8 cellular contexts compared by ENCODE assay signal in genomic region chr2:241507430-241508239, GRCh38. TPM values are rescaled to one million over a fixed set of nuclear protein-coding genes. Genes with fewer than 3 reads are reported as not detected.
DNase-seq lines count a peak whose midpoint lies in the region; ATAC-seq and TF ChIP-seq lines count a peak whose summit lies in the region.

No MANE protein-coding gene starts in this region.

- H3K4me1 Mint-ChIP-seq in Calu3 (ENCODE audit: low read depth, unreplicated experiment) = peaks cover 16% of the 10 kb centered on the region

- H3K36me3 ChIP-seq in WERI-Rb-1 (peaks cover 33% of the 10 kb centered on the region), lung (ENCODE audit: control insufficient read depth in 2 of 2, insufficient read depth in 2 of 2, low read length in 2 of 2) (peaks cover 0 to 5% of the 10 kb centered on the region in 2 donors)

- no peaks in the 10 kb centered on the region for H3K27me3 ChIP-seq in HL-60 (ENCODE audit: insufficient read depth, poor library complexity, severe bottlenecking)
- H3K27me3 ChIP-seq in WERI-Rb-1 (ENCODE audit: insufficient read depth, low read depth, severe bottlenecking) = no peaks in the 10 kb centered on the region
- H3K27me3 ChIP-seq in lung (ENCODE audit: control insufficient read depth, insufficient read depth) = no peaks in the 10 kb centered on the region

- H3K4me1 ChIP-seq in lung (ENCODE audit: control insufficient read depth in 2 of 2, insufficient read depth in 2 of 2, low read length in 2 of 2) = peaks cover 0 to 15% of the 10 kb centered on the region in 2 donors

- ATAC-seq in GM19467 (IDR thresholded peaks at IDR 0.05; ENCODE audit: unreplicated experiment) (peak; percentile 15), lung (ENCODE audit: insufficient read depth, low FRiP score) (peak; percentile 30)

- H3K27ac Mint-ChIP-seq in Calu3 (ENCODE audit: unreplicated experiment) = peak overlapping the region; percentile 17

- H3K9me3 Mint-ChIP-seq in Calu3 (ENCODE audit: low read depth, unreplicated experiment) = no peaks in the 10 kb centered on the region

- H3K9me3 ChIP-seq in WERI-Rb-1 (ENCODE audit: severe bottlenecking) = peaks cover 4% of the 10 kb centered on the region
- no peaks in the 10 kb centered on the region for H3K9me3 ChIP-seq in lung (ENCODE audit: control insufficient read depth in 2 of 2, insufficient read depth in 1 of 2, low read length in 1 of 2)

- no peaks in the 10 kb centered on the region for H3K27me3 Mint-ChIP-seq in Calu3 (ENCODE audit: unreplicated experiment)

- TF ChIP-seq CTCF in Calu3 (IDR thresholded peaks at IDR 0.05; ENCODE audit: unreplicated experiment) (no peak), HL-60 (IDR thresholded peaks at IDR 0.05; ENCODE audit: insufficient read depth, low read length) (no peak), WERI-Rb-1 (IDR thresholded peaks at IDR 0.05; ENCODE audit: low read depth, low read length) (peak; percentile 44; the same call in 1 of the 2 replicates), lung (IDR thresholded peaks at IDR 0.05; ENCODE audit: control extremely low read depth, extremely low read depth) (no peak)

- intact Hi-C loops in Calu3 (cut with micrococcal nuclease; ENCODE audit: unreplicated experiment) = loop anchor here (5.0 kb wide), 1 partner anchor 90 kb away; no protein-coding TSS in a partner anchor

- H3K4me3 Mint-ChIP-seq in Calu3 (ENCODE audit: low read depth, unreplicated experiment) = peak overlapping the region; percentile 90

- H3K4me3 ChIP-seq in HL-60 (replicated peaks; ENCODE audit: insufficient read depth, low read length) = peak overlapping the region; percentile 77
- H3K4me3 ChIP-seq in WERI-Rb-1 (ENCODE audit: low read depth, low read length) = peak overlapping the region; percentile 90
- peak overlapping the region; percentile 77 for H3K4me3 ChIP-seq in lung

- H3K36me3 Mint-ChIP-seq in Calu3 (ENCODE audit: insufficient read depth, unreplicated experiment) = peaks cover 47% of the 10 kb centered on the region

- CTCF ChIA-PET in Calu3 (lab: Charles Lee) = interaction anchor here (0.6 to 1.6 kb wide), 4 partner anchors 16 to 103 kb away, joined by 3 to 6 read pairs (median 3); no protein-coding TSS in a partner anchor

- DNase-seq in Calu3 = peak; percentile 83
- peak; percentile 18 to 22 for DNase-seq in HL-60 (ENCODE audit: low read depth in 1 of 2, low spot score in 1 of 2)
- peak; percentile 67 for DNase-seq in WERI-Rb-1
- DNase-seq in dermis blood vessel endothelial cell = peak; percentile 71
- DNase-seq in lung (ENCODE audit: low spot score) = no peak
- DNase-seq in stimulated activated naive CD4-positive, alpha-beta T cell (lab: John Stamatoyannopoulos, UW) = peak in 5 of 6 experiments; percentile 9 to 46 (median 37)
- no peak for DNase-seq in NCI-H187 treated with DMSO at 0.1 percent for 48 hours (lab: John Stamatoyannopoulos, UW)

- H3K27ac ChIP-seq in HL-60 (replicated peaks) (0 out of 2 replicates have a peak overlapping the region, but pooled peaks have one; percentile 14), WERI-Rb-1 (peak overlapping the region; percentile 99), lung (ENCODE audit: low read depth in 1 of 2, low read length in 1 of 2) (peak overlapping the region; percentile 64 to 94)

- no TSS peak for BruUV-seq in Calu3 (replicated peaks; lab: Mats Ljungman, UMichigan)

- WGBS in lung, 2 donors = 1 to 2% methylated on average over 65 to 67 of the region's 67 CpGs

RNA-seq across cellular contexts. Expression of gene STK25, which starts 0.7 kb away (rescaled TPM):
- 149 and 159 TPM in 2 replicates for total RNA-seq in Calu3 (2022)
- 445 and 536 TPM in 2 replicates for total RNA-seq in dermis blood vessel endothelial cell
- 100 to 1,000 TPM; 141 to 182 TPM for total RNA-seq in lung
- polyA plus RNA-seq in lung = 100 to 1,000 TPM; 126 to 130 TPM

RNA-seq across cellular contexts. Expression of gene BOK, which starts 50.9 kb away (rescaled TPM):
- total RNA-seq in Calu3 (2022) (30.1 and 35.0 TPM in 2 replicates), dermis blood vessel endothelial cell (88.1 and 99.4 TPM in 2 replicates), lung (10 to 100 TPM; 11.8 to 44.3 TPM)
- polyA plus RNA-seq in lung = 10 to 100 TPM; 26.8 to 31.5 TPM

Comparison
In these comparisons a context has a peak if more than half of its experiments do, and no peak if none do; other contexts are left out.
1. DNase-seq: peak in Calu3 (single experiment), HL-60 (2 of 2), WERI-Rb-1 (single experiment), dermis blood vessel endothelial cell (single experiment) and stimulated activated naive CD4-positive, alpha-beta T cell (5 of 6); none in lung (single experiment) and NCI-H187 treated with DMSO at 0.1 percent for 48 hours (single experiment).
2. H3K27ac ChIP-seq: peak in every context shown above with its lines; median percentile 99 in WERI-Rb-1; 79 in lung; 14 in HL-60.
3. Peak in every context shown above with its lines, with median percentiles within 50 percentile points of each other: H3K4me3 ChIP-seq.